ENCODE assay signal across 1 cellular context in genomic region chr6:32151131-32151884, GRCh38.
TF ChIP-seq lines count a peak whose summit lies in the region.

No MANE protein-coding gene starts in this region.

TF ChIP-seq in HepG2, 621 proteins besides CTCF, POLR2A, EP300 and RAD21:
- no peak for TF ChIP-seq SSRP1 (CRISPR knock-in tag; IDR thresholded peaks at IDR 0.05)
- no peak for TF ChIP-seq ZNF737 (CRISPR knock-in tag; IDR thresholded peaks at IDR 0.05; ENCODE audit: borderline replicate concordance)
- peak; percentile 47 for TF ChIP-seq MNT (IDR thresholded peaks at IDR 0.05)
TF ChIP-seq in HepG2: peak in this region for 1.
